ENCODE assay signal across 9 cellular contexts in the genomic region with DNA sequence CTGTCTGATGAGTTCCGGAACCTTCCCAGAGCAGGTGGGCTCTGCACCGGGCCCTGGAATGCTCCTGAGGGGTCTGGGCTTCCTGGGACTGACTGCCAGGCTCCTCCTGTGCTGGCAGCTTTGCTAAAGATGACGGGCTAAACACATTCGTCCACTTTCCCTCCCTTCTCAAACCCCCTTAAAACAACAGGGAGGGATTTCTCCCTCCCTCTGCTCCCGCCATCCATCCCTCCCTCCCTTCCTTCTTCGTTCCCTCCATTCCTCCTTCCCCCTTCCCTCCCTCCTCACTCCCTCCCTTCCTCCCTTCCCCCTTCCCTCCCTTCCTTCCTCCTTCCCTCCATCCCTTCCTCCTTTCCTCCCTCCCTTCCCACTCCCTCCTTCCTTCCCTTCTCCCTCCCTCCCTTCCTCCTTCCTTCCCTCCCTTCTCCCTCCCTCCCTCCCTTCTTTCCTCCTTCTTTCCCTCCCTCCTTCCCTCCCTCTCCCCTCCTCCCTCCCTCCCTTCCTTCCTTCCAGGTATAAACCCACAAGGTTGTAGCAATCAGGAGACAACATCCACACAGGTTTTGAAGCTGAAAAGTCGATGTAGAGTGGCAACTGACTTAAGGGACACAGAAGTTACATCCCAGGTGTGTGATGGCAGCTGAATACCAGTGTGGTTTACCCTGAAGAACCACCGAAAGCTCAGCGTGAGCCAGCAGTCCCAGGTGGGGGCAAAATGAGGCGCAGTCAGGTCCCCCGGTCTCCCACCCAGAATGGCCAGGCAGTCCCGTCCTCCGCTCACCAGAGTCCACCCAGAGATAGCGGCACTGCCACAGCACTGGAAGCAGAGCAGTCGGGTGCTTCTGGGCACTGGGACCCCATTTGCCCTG. TPM values are rescaled to one million over a fixed set of nuclear protein-coding genes. Genes with fewer than 3 reads are reported as not detected.
A peak's percentile ranks its signal among the peaks of the same experiment; 100 is the strongest.
DNase-seq lines count a peak whose midpoint lies in the region; ATAC-seq and TF ChIP-seq lines count a peak whose summit lies in the region.
"Had no signal": no experiment of that assay in that cellular context is flagged by ENCODE, and none has a peak within 500 bp of the region (broad histone marks: within the 10 kb centered on the region; RNA-seq: fewer than 3 reads in every experiment).

No MANE protein-coding gene starts in this region.

- no peaks in the 10 kb centered on the region for H3K79me2 ChIP-seq in HCT116 (ENCODE audit: insufficient read depth, low read length)

- peak overlapping the region; percentile 35; the same call in 1 of the 2 replicates for H3K9ac ChIP-seq in HCT116 (ENCODE audit: low read length)

- no peaks in the 10 kb centered on the region for H3K36me3 ChIP-seq in HCT116 (ENCODE audit: control insufficient read depth in 1 of 2, insufficient read depth in 2 of 2, low read length in 2 of 2)

- H3K4me3 Mint-ChIP-seq in stimulated activated memory B cell treated with anti-CD40 and anti-IgM and Interleukin-4, amounts not matched to agents 10 μg/mL and 1 μg/mL and 100 μg/mL, for 72 hours: no peak overlapping the region
- H3K4me3 Mint-ChIP-seq in activated CD4-positive, alpha-beta memory T cell treated with anti-CD3 and anti-CD28 coated beads, Interleukin-2, amount 10 ng/mL, durations not matched to agents 7 days and 5 days: no peak overlapping the region

- H3K9me3 Mint-ChIP-seq in stimulated activated memory B cell treated with anti-CD40 and anti-IgM and Interleukin-4, amounts not matched to agents 10 μg/mL and 1 μg/mL and 100 μg/mL, for 72 hours: no peaks in the 10 kb centered on the region
- H3K9me3 Mint-ChIP-seq in activated CD4-positive, alpha-beta memory T cell treated with anti-CD3 and anti-CD28 coated beads, Interleukin-2, amount 10 ng/mL, durations not matched to agents 7 days and 5 days: no peaks in the 10 kb centered on the region

- intact Hi-C loops in HCT116 (cut with micrococcal nuclease): no loop called here

- peak; percentile 3; the same call in 1 of the 2 replicates for ATAC-seq in HCT116
- no peak for ATAC-seq in stimulated activated memory B cell treated with anti-CD40 and anti-IgM and Interleukin-4, amounts not matched to agents 10 μg/mL and 1 μg/mL and 100 μg/mL, for 72 hours
- ATAC-seq in HG03442 (IDR thresholded peaks at IDR 0.05; ENCODE audit: unreplicated experiment): no peak

- H3K27me3 Mint-ChIP-seq in stimulated activated memory B cell treated with anti-CD40 and anti-IgM and Interleukin-4, amounts not matched to agents 10 μg/mL and 1 μg/mL and 100 μg/mL, for 72 hours: no peaks in the 10 kb centered on the region
- peaks cover 12% of the 10 kb centered on the region for H3K27me3 Mint-ChIP-seq in activated CD4-positive, alpha-beta memory T cell treated with anti-CD3 and anti-CD28 coated beads, Interleukin-2, amount 10 ng/mL, durations not matched to agents 7 days and 5 days

- TF ChIP-seq RAD21 in HCT116 (IDR thresholded peaks at IDR 0.05; ENCODE audit: low read depth): no peak

- no peak overlapping the region for H2AFZ ChIP-seq in HCT116 (ENCODE audit: low read depth, low read length, poor library complexity, severe bottlenecking)

- CTCF ChIA-PET in HCT116 (lab: Charles Lee): interaction anchor here (0.6 to 1.6 kb wide), 5 partner anchors 8 to 96 kb away, joined by 3 to 7 read pairs (median 4); no protein-coding TSS in a partner anchor
- CTCF ChIA-PET in activated CD4-positive, alpha-beta memory T cell treated with anti-CD3 and anti-CD28 coated beads, Interleukin-2, amount 10 ng/mL, durations not matched to agents 7 days and 5 days (lab: Charles Lee): interaction anchor here (0.6 to 1.0 kb wide), 3 partner anchors 11 to 97 kb away, joined by 3 to 4 read pairs (median 3); no protein-coding TSS in a partner anchor

- H3K27ac ChIP-seq in HCT116 (ENCODE audit: low read depth, low read length) (no peak overlapping the region), VCaP (peak overlapping the region; percentile 54)

- H3K9me2 ChIP-seq in HCT116 (ENCODE audit: insufficient read depth): no peaks in the 10 kb centered on the region

- RAD21 ChIA-PET in HCT116 (lab: Charles Lee; ENCODE audit: low non-redundant PET in 1 of 2, low total read pairs in 2 of 2, uncharacterized antibody in 2 of 2, unreplicated experiment in 2 of 2): interaction anchor here in 1 of 2 experiments (0.7 kb wide), 1 partner anchor 552 kb away, joined by 3 read pairs; no protein-coding TSS in a partner anchor

- BruUV-seq in HCT116 (replicated peaks; lab: Mats Ljungman, UMichigan): no TSS peak

- TF ChIP-seq CTCF in HCT116 (IDR thresholded peaks at IDR 0.05 in 2 of 3, conservative IDR thresholded peaks at IDR 0.05 in 1 of 3; ENCODE audit: borderline replicate concordance in 1 of 3, insufficient read depth in 1 of 3, low read depth in 2 of 3, low read length in 2 of 3) (no peak), VCaP (conservative IDR thresholded peaks at IDR 0.05) (no peak)

- no peaks in the 10 kb centered on the region for H3K9me3 ChIP-seq in HCT116 (ENCODE audit: control insufficient read depth in 1 of 2, insufficient read depth in 1 of 2, low read depth in 1 of 2, low read length in 2 of 2)

- no peaks in the 10 kb centered on the region for H4K20me1 ChIP-seq in HCT116 (ENCODE audit: insufficient read depth)

- H3K27me3 ChIP-seq in HCT116 (ENCODE audit: insufficient read depth, low read length): no peaks in the 10 kb centered on the region

- H3K4me3 ChIP-seq in HCT116 (replicated peaks in 1 of 2; ENCODE audit: low read depth in 1 of 2, low read length in 2 of 2): no peak overlapping the region

- H3K4me2 ChIP-seq in HCT116 (ENCODE audit: low read length): peak overlapping the region; percentile 68

- peaks cover 55% of the 10 kb centered on the region for H3K4me1 Mint-ChIP-seq in stimulated activated memory B cell treated with anti-CD40 and anti-IgM and Interleukin-4, amounts not matched to agents 10 μg/mL and 1 μg/mL and 100 μg/mL, for 72 hours
- H3K4me1 Mint-ChIP-seq in activated CD4-positive, alpha-beta memory T cell treated with anti-CD3 and anti-CD28 coated beads, Interleukin-2, amount 10 ng/mL, durations not matched to agents 7 days and 5 days: peaks cover 7% of the 10 kb centered on the region

- POLR2A ChIA-PET in HCT116 (lab: Charles Lee): interaction anchor here (0.8 kb wide), 1 partner anchor 38 kb away, joined by 3 read pairs; a partner anchor contains a TSS
- POLR2A ChIA-PET in activated CD4-positive, alpha-beta memory T cell treated with anti-CD3 and anti-CD28 coated beads, Interleukin-2, amount 10 ng/mL, durations not matched to agents 7 days and 5 days (lab: Charles Lee): no interaction called here

- DNase-seq in HCT116 (ENCODE audit: low read depth, low spot score) (no peak), left kidney (ENCODE audit: low read depth, low spot score) (peak; percentile 32), OCI-M1 (lab: John Stamatoyannopoulos, UW) (no peak), NCI-H1436 treated with DMSO at 0.1 percent for 48 hours (lab: John Stamatoyannopoulos, UW) (no peak)
- DNase-seq in activated CD4-positive, alpha-beta memory T cell treated with anti-CD3 and anti-CD28 coated beads, Interleukin-2, amount 10 ng/mL, durations not matched to agents 7 days and 5 days: no peak
- DNase-seq: left cardiac atrium had no signal

- no peak for TF ChIP-seq POLR2A in HCT116 (IDR thresholded peaks at IDR 0.05; ENCODE audit: borderline replicate concordance, extremely low read depth, insufficient read depth, insufficient read length)

- H3K36me3 Mint-ChIP-seq in stimulated activated memory B cell treated with anti-CD40 and anti-IgM and Interleukin-4, amounts not matched to agents 10 μg/mL and 1 μg/mL and 100 μg/mL, for 72 hours: peaks cover 6% of the 10 kb centered on the region
- no peaks in the 10 kb centered on the region for H3K36me3 Mint-ChIP-seq in activated CD4-positive, alpha-beta memory T cell treated with anti-CD3 and anti-CD28 coated beads, Interleukin-2, amount 10 ng/mL, durations not matched to agents 7 days and 5 days (ENCODE audit: low read depth)

- peak overlapping the region; percentile 59 for H3K27ac Mint-ChIP-seq in stimulated activated memory B cell treated with anti-CD40 and anti-IgM and Interleukin-4, amounts not matched to agents 10 μg/mL and 1 μg/mL and 100 μg/mL, for 72 hours
- no peak overlapping the region for H3K27ac Mint-ChIP-seq in activated CD4-positive, alpha-beta memory T cell treated with anti-CD3 and anti-CD28 coated beads, Interleukin-2, amount 10 ng/mL, durations not matched to agents 7 days and 5 days

- H3K4me1 ChIP-seq in HCT116 (ENCODE audit: control insufficient read depth in 1 of 2, insufficient read depth in 2 of 2, low read length in 2 of 2): peaks cover 11 to 25% of the 10 kb centered on the region in 2 experiments

TF ChIP-seq in HCT116, 20 proteins besides CTCF, POLR2A, EP300 and RAD21 (continues in another document):
- TF ChIP-seq ZNF274 (IDR thresholded peaks at IDR 0.05; ENCODE audit: low read depth, low read length): no peak
- no peak for TF ChIP-seq SIN3A (IDR thresholded peaks at IDR 0.05; ENCODE audit: low read depth)
- TF ChIP-seq JUND (IDR thresholded peaks at IDR 0.05): no peak
- no peak for TF ChIP-seq EZH2phosphoT487 (IDR thresholded peaks at IDR 0.05; ENCODE audit: borderline replicate concordance)
- TF ChIP-seq CEBPB (IDR thresholded peaks at IDR 0.05; ENCODE audit: low read depth): no peak
- TF ChIP-seq, protein P1, sequence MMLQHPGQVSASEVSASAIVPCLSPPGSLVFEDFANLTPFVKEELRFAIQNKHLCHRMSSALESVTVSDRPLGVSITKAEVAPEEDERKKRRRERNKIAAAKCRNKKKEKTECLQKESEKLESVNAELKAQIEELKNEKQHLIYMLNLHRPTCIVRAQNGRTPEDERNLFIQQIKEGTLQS (IDR thresholded peaks at IDR 0.05): no peak
- no peak for TF ChIP-seq POLR2AphosphoS5 (IDR thresholded peaks at IDR 0.05; ENCODE audit: low read depth, low read length)
- no peak for TF ChIP-seq EGR1 (IDR thresholded peaks at IDR 0.05; ENCODE audit: low read depth)
- TF ChIP-seq EZH2 (IDR thresholded peaks at IDR 0.05): no peak

RNA-seq across cellular contexts. Expression of a gene that starts 18.7 kb away (rescaled TPM):
- 0.20 TPM for total RNA-seq in HCT116 (2021; ENCODE audit: unreplicated experiment)
- not detected in 2 replicates for polyA plus RNA-seq in HCT116 (2012)
- total RNA-seq in activated CD4-positive, alpha-beta memory T cell treated with anti-CD3 and anti-CD28 coated beads, Interleukin-2, amount 10 ng/mL, durations not matched to agents 7 days and 5 days: under 1 TPM; 0.55 to 0.83 TPM

RNA-seq across cellular contexts. Expression of a gene that starts 38.5 kb away (rescaled TPM):
- total RNA-seq in HCT116 (2021; ENCODE audit: unreplicated experiment): 25.4 TPM
- polyA plus RNA-seq in HCT116 (2012): 16.6 and 17.3 TPM in 2 replicates
- 10 to 100 TPM; 25.0 to 27.5 TPM for total RNA-seq in activated CD4-positive, alpha-beta memory T cell treated with anti-CD3 and anti-CD28 coated beads, Interleukin-2, amount 10 ng/mL, durations not matched to agents 7 days and 5 days
